ENCODE assay signal across 24 cellular contexts in the genomic region with DNA sequence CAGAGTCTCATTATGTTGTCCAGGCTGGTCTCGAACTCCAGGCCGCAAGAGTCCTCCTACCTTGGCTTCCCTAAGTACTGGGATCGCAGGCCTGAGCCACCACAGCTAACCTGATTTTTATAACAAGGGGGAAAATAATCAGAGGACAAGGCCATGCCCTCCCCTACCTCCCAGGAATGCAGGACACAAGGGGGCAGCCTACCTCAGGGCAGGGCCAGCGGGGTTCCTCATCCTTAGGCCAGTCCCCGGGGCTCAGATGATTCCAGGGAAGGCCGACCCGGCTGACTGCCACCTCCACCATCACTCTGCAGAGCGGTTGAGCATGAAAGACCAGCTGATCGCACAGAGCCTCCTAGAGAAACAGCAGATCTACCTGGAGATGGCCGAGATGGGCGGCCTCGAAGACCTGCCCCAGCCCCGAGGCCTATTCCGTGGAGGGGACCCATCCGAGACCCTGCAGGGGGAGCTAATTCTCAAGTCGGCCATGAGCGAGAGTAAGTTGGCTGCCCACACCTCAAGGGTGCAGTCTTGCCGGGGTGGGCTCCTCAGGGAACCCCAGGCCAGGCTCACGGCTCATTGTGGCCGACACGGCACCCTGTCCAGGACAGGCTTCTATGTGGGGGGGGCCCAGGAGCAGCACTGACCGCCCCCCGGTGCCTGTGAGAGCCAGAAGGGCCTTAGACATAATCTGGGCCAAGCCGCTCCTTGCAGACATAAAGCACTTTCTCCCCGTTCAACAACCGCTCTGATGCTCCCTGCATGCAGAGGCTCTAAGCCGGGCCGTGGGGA. TPM values are rescaled to one million over a fixed set of nuclear protein-coding genes. Genes with fewer than 3 reads are reported as not detected.
A peak's percentile ranks its signal among the peaks of the same experiment; 100 is the strongest.
DNase-seq lines count a peak whose midpoint lies in the region; ATAC-seq and TF ChIP-seq lines count a peak whose summit lies in the region.
"Had no signal": no experiment of that assay in that cellular context is flagged by ENCODE, and none has a peak within 500 bp of the region (broad histone marks: within the 10 kb centered on the region; RNA-seq: fewer than 3 reads in every experiment).

No MANE protein-coding gene starts in this region.

- H3K9me3 Mint-ChIP-seq in central memory CD8-positive, alpha-beta T cell: no peaks in the 10 kb centered on the region
- H3K9me3 Mint-ChIP-seq: memory B cell had no signal

- intact Hi-C loops in right lobe of liver (cut with DNase I): no loop called here

- H3K36me3 Mint-ChIP-seq in central memory CD8-positive, alpha-beta T cell (ENCODE audit: insufficient read depth): peaks cover 77% of the 10 kb centered on the region

- H3K27ac ChIP-seq in right lobe of liver: no peak overlapping the region
- H3K27ac ChIP-seq: A549, SK-N-MC, skin epidermis, tibial artery had no signal

- H3K4me1 ChIP-seq in BE2C (no peaks in the 10 kb centered on the region), right lobe of liver (no peaks in the 10 kb centered on the region)
- H3K4me1 ChIP-seq: A549, tibial artery had no signal

- H3K4me1 Mint-ChIP-seq in central memory CD8-positive, alpha-beta T cell: peaks cover 4% of the 10 kb centered on the region
- H3K4me1 Mint-ChIP-seq: memory B cell had no signal

- DNase-seq in BE2C (no peak), HFF-Myc (ENCODE audit: extremely low read depth, low read depth) (no peak), right lobe of liver (no peak), NCI-H1930 (lab: John Stamatoyannopoulos, UW) (no peak), NCI-H2081 (lab: John Stamatoyannopoulos, UW) (no peak)
- no peak for DNase-seq in central memory CD8-positive, alpha-beta T cell (ENCODE audit: low spot score in 2 of 2)
- DNase-seq in activated CD8-positive, alpha-beta memory T cell treated with anti-CD3 and anti-CD28 coated beads for 24 hours: no peak
- DNase-seq: activated CD8-positive, alpha-beta T cell treated with anti-CD3 and anti-CD28 coated beads, Interleukin-2, amount 10 ng/mL, durations not matched to agents 7 days and 5 days; DMS79; effector memory CD4-positive, alpha-beta T cell; foreskin fibroblast; GF-D8; KBM-7; MG63; NCI-H1417; NCI-H2081 treated with DMSO at 0.1 percent for 48 hours; NCI-H774; T-helper 2 cell; tibial artery had no signal

- peaks cover 9% of the 10 kb centered on the region for H3K36me3 ChIP-seq in BE2C
- H3K36me3 ChIP-seq in right lobe of liver: peaks cover 0 to 47% (median 3%) of the 10 kb centered on the region in 4 donors

- peak overlapping the region; percentile 55 for H3K27ac Mint-ChIP-seq in central memory CD8-positive, alpha-beta T cell (ENCODE audit: low read depth)
- H3K27ac Mint-ChIP-seq: activated CD8-positive, alpha-beta T cell treated with anti-CD3 and anti-CD28 coated beads, Interleukin-2, amount 10 ng/mL, durations not matched to agents 7 days and 5 days; memory B cell had no signal

- H3K4me3 ChIP-seq in BE2C (ENCODE audit: low read depth, low read length) (no peak overlapping the region), HFF-Myc (replicated peaks; ENCODE audit: low read depth, low read length) (no peak overlapping the region), right lobe of liver (no peak overlapping the region)
- H3K4me3 ChIP-seq: A549, MG63, SK-N-MC, skin epidermis, tibial artery had no signal

- no peak overlapping the region for H3K4me3 Mint-ChIP-seq in central memory CD8-positive, alpha-beta T cell
- H3K4me3 Mint-ChIP-seq: activated CD8-positive, alpha-beta T cell treated with anti-CD3 and anti-CD28 coated beads, Interleukin-2, amount 10 ng/mL, durations not matched to agents 7 days and 5 days; memory B cell had no signal

- 80% methylated on average over 1 of the region's 28 CpGs for whole genome bisulfite sequencing in right lobe of liver (ENCODE audit: insufficient coverage, low coverage, low lambda C conversion rate, missing lambda C conversion rate)

- H3K27me3 ChIP-seq in BE2C (no peaks in the 10 kb centered on the region), right lobe of liver (no peaks in the 10 kb centered on the region)
- H3K27me3 ChIP-seq: MG63, tibial artery had no signal

- TF ChIP-seq CTCF in BE2C (IDR thresholded peaks at IDR 0.05; ENCODE audit: low read depth, low read length) (peak; percentile 14), HFF-Myc (IDR thresholded peaks at IDR 0.05; ENCODE audit: low read depth, low read length, missing control alignments) (peak; percentile 6), right lobe of liver (IDR thresholded peaks at IDR 0.05) (peak in 1 of 4 donors; percentile 13)

- H3K9me3 ChIP-seq in BE2C: no peaks in the 10 kb centered on the region
- no peaks in the 10 kb centered on the region for H3K9me3 ChIP-seq in right lobe of liver
- H3K9me3 ChIP-seq: A549, MG63, tibial artery had no signal

- no peaks in the 10 kb centered on the region for H3K27me3 Mint-ChIP-seq in central memory CD8-positive, alpha-beta T cell
- H3K27me3 Mint-ChIP-seq: memory B cell had no signal

- TF ChIP-seq POLR2A in right lobe of liver (IDR thresholded peaks at IDR 0.05): no peak

- ATAC-seq in central memory CD8-positive, alpha-beta T cell (replicated peaks; ENCODE audit: extremely low read depth, poor library complexity, severe bottlenecking): no peak
- ATAC-seq in right lobe of liver (peak in 3 of 4 donors; percentile 22 to 37 (median 22)), HG03196 (IDR thresholded peaks at IDR 0.05; ENCODE audit: unreplicated experiment) (no peak)
- ATAC-seq: activated CD8-positive, alpha-beta T cell treated with anti-CD3 and anti-CD28 coated beads, Interleukin-2, amount 10 ng/mL, durations not matched to agents 7 days and 5 days had no signal

RNA-seq across cellular contexts. Expression of a gene that starts 26.8 kb away (rescaled TPM):
- polyA plus RNA-seq in BE2C (2012; ENCODE audit: insufficient read depth, insufficient read length, low read depth): 0.97 TPM
- 10 to 100 TPM in 2 of 6 experiments, 1 to 10 TPM in 4; 4.8 to 14.3 (median 9.4) TPM for total RNA-seq in right lobe of liver

RNA-seq across cellular contexts. Expression of a gene that starts 53.9 kb away (rescaled TPM):
- polyA plus RNA-seq in BE2C (2012; ENCODE audit: insufficient read depth, insufficient read length, low read depth): 91.0 TPM
- total RNA-seq in right lobe of liver: 10 to 100 TPM; 15.3 to 35.1 (median 24.8) TPM

Comparison
In these comparisons a context has a peak if more than half of its experiments do, and no peak if none do; other contexts are left out.
1. ATAC-seq: peak in right lobe of liver (3 of 4); none in central memory CD8-positive, alpha-beta T cell (single experiment) and HG03196 (single experiment).